In the genomic region with DNA sequence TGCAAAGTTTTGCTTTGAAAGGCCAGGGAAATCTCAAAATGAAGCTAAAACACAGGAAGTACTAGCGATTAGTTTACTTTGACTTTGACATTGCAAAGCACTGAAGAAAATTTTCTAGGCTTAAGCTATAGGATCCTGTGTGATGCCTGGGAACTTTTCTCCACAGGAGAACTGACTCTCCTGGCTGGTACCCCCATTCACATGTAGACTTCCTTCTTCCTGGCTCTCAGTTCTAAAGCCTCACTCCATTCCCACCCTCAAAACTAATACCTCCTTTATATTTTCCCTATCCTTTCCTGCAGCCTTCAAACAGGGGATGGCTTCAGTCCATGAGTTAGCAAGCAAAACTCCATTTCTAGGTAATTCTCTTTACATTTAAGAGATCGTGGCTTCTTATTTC, we compare ENCODE assay signal across 1 cellular context.
TF ChIP-seq lines count a peak whose summit lies in the region.

No MANE protein-coding gene starts in this region.

TF ChIP-seq in WTC11, 78 proteins besides CTCF, POLR2A, EP300 and RAD21 (continued from another document):
- TF ChIP-seq, protein P1, sequence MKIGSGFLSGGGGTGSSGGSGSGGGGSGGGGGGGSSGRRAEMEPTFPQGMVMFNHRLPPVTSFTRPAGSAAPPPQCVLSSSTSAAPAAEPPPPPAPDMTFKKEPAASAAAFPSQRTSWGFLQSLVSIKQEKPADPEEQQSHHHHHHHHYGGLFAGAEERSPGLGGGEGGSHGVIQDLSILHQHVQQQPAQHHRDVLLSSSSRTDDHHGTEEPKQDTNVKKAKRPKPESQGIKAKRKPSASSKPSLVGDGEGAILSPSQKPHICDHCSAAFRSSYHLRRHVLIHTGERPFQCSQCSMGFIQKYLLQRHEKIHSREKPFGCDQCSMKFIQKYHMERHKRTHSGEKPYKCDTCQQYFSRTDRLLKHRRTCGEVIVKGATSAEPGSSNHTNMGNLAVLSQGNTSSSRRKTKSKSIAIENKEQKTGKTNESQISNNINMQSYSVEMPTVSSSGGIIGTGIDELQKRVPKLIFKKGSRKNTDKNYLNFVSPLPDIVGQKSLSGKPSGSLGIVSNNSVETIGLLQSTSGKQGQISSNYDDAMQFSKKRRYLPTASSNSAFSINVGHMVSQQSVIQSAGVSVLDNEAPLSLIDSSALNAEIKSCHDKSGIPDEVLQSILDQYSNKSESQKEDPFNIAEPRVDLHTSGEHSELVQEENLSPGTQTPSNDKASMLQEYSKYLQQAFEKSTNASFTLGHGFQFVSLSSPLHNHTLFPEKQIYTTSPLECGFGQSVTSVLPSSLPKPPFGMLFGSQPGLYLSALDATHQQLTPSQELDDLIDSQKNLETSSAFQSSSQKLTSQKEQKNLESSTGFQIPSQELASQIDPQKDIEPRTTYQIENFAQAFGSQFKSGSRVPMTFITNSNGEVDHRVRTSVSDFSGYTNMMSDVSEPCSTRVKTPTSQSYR (CRISPR knock-in tag; IDR thresholded peaks at IDR 0.05) = no peak
- TF ChIP-seq FOXP1 (CRISPR knock-in tag; IDR thresholded peaks at IDR 0.05; ENCODE audit: borderline replicate concordance) = no peak
- TF ChIP-seq ZNF138 (CRISPR knock-in tag; conservative IDR thresholded peaks at IDR 0.05) = no peak
- no peak for TF ChIP-seq ZNF121 (CRISPR knock-in tag; IDR thresholded peaks at IDR 0.05)
- no peak for TF ChIP-seq TCF7 (CRISPR knock-in tag; IDR thresholded peaks at IDR 0.05; ENCODE audit: low read depth)
- TF ChIP-seq PRDM15 (CRISPR knock-in tag; IDR thresholded peaks at IDR 0.05) = no peak
- no peak for TF ChIP-seq ERG (CRISPR knock-in tag; IDR thresholded peaks at IDR 0.05)
- TF ChIP-seq ZSCAN18 (CRISPR knock-in tag; IDR thresholded peaks at IDR 0.05) = no peak
- no peak for TF ChIP-seq NFYB (CRISPR knock-in tag; conservative IDR thresholded peaks at IDR 0.05; ENCODE audit: low read depth)
- TF ChIP-seq E2F5 (CRISPR knock-in tag; IDR thresholded peaks at IDR 0.05) = no peak
